34 cellular contexts compared by ENCODE assay signal in the genomic region with DNA sequence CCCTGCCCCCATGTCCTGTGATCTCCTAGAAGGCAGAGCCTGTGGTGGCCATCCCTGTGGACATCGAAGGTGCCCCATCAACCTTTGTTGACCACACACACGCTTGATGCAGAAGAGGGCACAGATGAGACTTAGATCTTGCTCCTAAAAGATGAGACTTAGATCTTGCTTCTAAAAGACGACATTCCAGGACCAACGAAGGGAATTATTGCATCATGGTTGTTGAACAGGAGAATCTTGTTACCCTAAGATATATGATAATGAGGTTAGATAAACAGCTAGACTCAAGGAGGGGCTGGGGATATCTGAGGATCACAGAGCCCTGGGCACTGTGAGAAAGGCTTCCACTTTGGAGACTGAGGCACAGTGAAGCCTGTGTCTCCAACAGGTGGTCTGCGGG.
"Had no signal": no experiment of that assay in that cellular context is flagged by ENCODE, and none has a peak within 500 bp of the region (broad histone marks: within the 10 kb centered on the region; RNA-seq: fewer than 3 reads in every experiment).

No MANE protein-coding gene starts in this region.

- H3K27me3 ChIP-seq: adrenal gland, ascending aorta, body of pancreas, brain microvascular endothelial cell, breast epithelium had no signal

- DNase-seq: activated effector memory CD4-positive, alpha-beta T cell treated with anti-CD3 and anti-CD28 coated beads, Interleukin-2, amount 50 U/mL, for 16 hours; activated effector memory CD4-positive, alpha-beta T cell treated with Interleukin-2 at 50 U/mL for 16 hours; activated gamma-delta T cell; activated gamma-delta T cell treated with Interleukin-2 at 50 U/mL for 16 hours; activated naive CD4-positive, alpha-beta T cell; activated naive CD4-positive, alpha-beta T cell treated with anti-CD3 and anti-CD28 coated beads for 36 hours; activated naive CD4-positive, alpha-beta T cell treated with anti-CD3 and anti-CD28 coated beads, Interleukin-2, amount 10 ng/mL, durations not matched to agents 7 days and 5 days; activated naive CD4-positive, alpha-beta T cell treated with anti-CD3 and anti-CD28 coated beads, Interleukin-2, amount 50 U/mL, for 16 hours; activated naive CD4-positive, alpha-beta T cell treated with Interleukin-2 at 50 U/mL for 16 hours; activated naive CD8-positive, alpha-beta T cell treated with anti-CD3 and anti-CD28 coated beads for 36 hours; activated naive CD8-positive, alpha-beta T cell treated with anti-CD3 and anti-CD28 coated beads, Interleukin-2, amount 10 ng/mL, durations not matched to agents 7 days and 5 days; activated naive CD8-positive, alpha-beta T cell treated with anti-CD3 and anti-CD28 coated beads, Interleukin-2, amount 50 U/mL, for 24 hours; activated T-cell treated with anti-CD3 and anti-CD28 coated beads, Interleukin-2, amount 50 U/mL, for 1 hour; activated T-cell treated with anti-CD3 and anti-CD28 coated beads, Interleukin-2, amount 50 U/mL, for 24 hours; activated T-cell treated with anti-CD3 and anti-CD28 coated beads, Interleukin-2, amount 50 U/mL, for 4 hours; activated T-cell treated with anti-CD3 and anti-CD28 coated beads, Interleukin-2, amount 50 U/mL, for 48 hours; activated T-cell treated with anti-CD3 and anti-CD28 coated beads, Interleukin-2, amount 50 U/mL, for 72 hours; adrenal gland; amniotic stem cell; amygdala; anterior cingulate cortex; aorta; body of pancreas; brain microvascular endothelial cell; caudate nucleus; central memory CD4-positive, alpha-beta T cell; cerebellar nuclear complex had no signal

- H3K9me3 ChIP-seq: adrenal gland, ascending aorta, body of pancreas, breast epithelium had no signal

- H3K4me1 ChIP-seq: adrenal gland, ascending aorta, body of pancreas, breast epithelium had no signal

- FAIRE-seq: astrocyte, bronchial epithelial cell had no signal

- ATAC-seq: activated naive CD4-positive, alpha-beta T cell treated with anti-CD3 and anti-CD28 coated beads, Interleukin-2, amount 50 U/mL, for 72 hours; activated naive CD8-positive, alpha-beta T cell treated with anti-CD3 and anti-CD28 coated beads, Interleukin-2, amount 50 U/mL, for 24 hours; activated T-cell treated with anti-CD3 and anti-CD28 coated beads, Interleukin-2, amount 50 U/mL, for 4 hours; activated T-cell treated with anti-CD3 and anti-CD28 coated beads, Interleukin-2, amount 50 U/mL, for 72 hours; activated T-helper 17 cell treated with anti-CD3 and anti-CD28 coated beads, Interleukin-2, amount 50 U/mL, for 72 hours; body of pancreas had no signal

- H3K4me3 ChIP-seq: adrenal gland, ascending aorta, body of pancreas, breast epithelium, cardiac muscle cell had no signal

- H3K27ac ChIP-seq: adrenal gland, ascending aorta, body of pancreas, brain microvascular endothelial cell, breast epithelium, cardiac muscle cell had no signal

- H3K36me3 ChIP-seq: adrenal gland, ascending aorta, brain microvascular endothelial cell, breast epithelium, cardiac muscle cell had no signal
